ENCODE assay signal across 23 cellular contexts in the genomic region with DNA sequence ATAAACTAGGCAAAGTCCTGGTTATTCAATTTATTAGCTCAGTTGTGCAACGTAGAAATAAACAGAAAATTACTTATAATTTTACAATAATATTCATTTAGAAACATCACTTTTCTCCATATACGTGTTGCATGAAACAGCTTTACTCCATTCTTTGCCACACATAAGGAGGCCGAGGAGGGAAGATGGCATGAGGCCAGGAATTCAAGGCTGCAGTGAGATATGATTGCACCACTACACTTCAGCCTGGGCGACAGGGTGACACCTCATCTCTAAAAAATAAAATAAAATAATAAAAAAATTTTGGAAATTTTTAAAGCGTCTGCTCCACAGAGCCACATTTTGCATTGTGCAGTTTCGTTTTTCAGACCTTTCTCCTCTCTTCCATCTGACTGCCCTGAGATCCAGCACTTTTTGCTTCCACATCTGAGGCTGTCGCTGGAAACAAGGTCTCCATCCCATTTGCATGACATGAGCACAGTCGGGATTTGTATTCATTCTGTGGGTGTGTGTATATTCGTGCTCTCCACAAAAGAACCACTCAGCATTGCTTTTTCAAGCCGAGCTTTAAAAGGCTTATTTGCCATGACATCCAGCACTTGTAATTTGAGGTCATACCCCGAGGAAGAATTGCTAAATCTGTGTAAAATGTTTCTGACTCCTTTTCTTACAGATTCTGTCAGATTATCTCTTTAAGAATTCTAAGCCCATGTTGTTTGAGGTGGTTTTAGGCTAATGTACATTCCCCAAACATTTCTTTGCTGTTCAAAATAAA.
A peak's percentile ranks its signal among the peaks of the same experiment; 100 is the strongest.
DNase-seq lines count a peak whose midpoint lies in the region; ATAC-seq and TF ChIP-seq lines count a peak whose summit lies in the region.
"Had no signal": no experiment of that assay in that cellular context is flagged by ENCODE, and none has a peak within 500 bp of the region (broad histone marks: within the 10 kb centered on the region; RNA-seq: fewer than 3 reads in every experiment).

No MANE protein-coding gene starts in this region.

- H3K4me1 ChIP-seq in right atrium auricular region (no peaks in the 10 kb centered on the region), adipocyte (ENCODE audit: control insufficient read depth, insufficient read depth, low read length) (peaks cover 15% of the 10 kb centered on the region), mesodermal cell (ENCODE audit: control insufficient read depth, insufficient read depth, low read length, poor library complexity, severe bottlenecking) (peaks cover 29% of the 10 kb centered on the region)
- H3K4me1 ChIP-seq: prostate gland had no signal

- DNase-seq in left ventricle myocardium superior, result no peak
- no peak for DNase-seq in right atrium auricular region (ENCODE audit: low spot score)
- DNase-seq in adipocyte (ENCODE audit: low read depth), result peak; percentile 30
- no peak for DNase-seq in NCI-H446 (lab: John Stamatoyannopoulos, UW)
- DNase-seq in NCI-H1092 (lab: John Stamatoyannopoulos, UW), result no peak
- no peak for DNase-seq in coronary artery (ENCODE audit: low spot score)
- no peak for DNase-seq in stimulated activated naive CD4-positive, alpha-beta T cell treated with Interleukin-2 at 50 U/mL for 16 hours (lab: John Stamatoyannopoulos, UW)
- DNase-seq: activated CD8-positive, alpha-beta T cell treated with anti-CD3 and anti-CD28 coated beads for 36 hours; activated T-cell treated with anti-CD3 and anti-CD28 coated beads, Interleukin-2, amount 50 U/mL, for 72 hours; brain microvascular endothelial cell; dermis blood vessel endothelial cell; DMS153; naive B cell; NCI-H2171 treated with DMSO at 0.1 percent for 48 hours; SHP77; stimulated activated CD4-positive, alpha-beta T cell treated with anti-CD3 and anti-CD28 coated beads, Interleukin-12 subunit alpha, Interleukin-12 subunit beta, amount 100 ng/mL, for 4 hours; WERI-Rb-1 had no signal

- TF ChIP-seq CTCF in right atrium auricular region (IDR thresholded peaks at IDR 0.05) (no peak), coronary artery (IDR thresholded peaks at IDR 0.05) (no peak)

- H3K9me3 ChIP-seq in right atrium auricular region (no peaks in the 10 kb centered on the region), adipocyte (ENCODE audit: control insufficient read depth, low read length) (no peaks in the 10 kb centered on the region), mesodermal cell (ENCODE audit: control insufficient read depth, low read length) (no peaks in the 10 kb centered on the region)
- H3K9me3 ChIP-seq: prostate gland, tibial nerve had no signal

- peak; percentile 45 for ATAC-seq in left ventricle myocardium superior
- ATAC-seq: activated CD8-positive, alpha-beta T cell treated with anti-CD3 and anti-CD28 coated beads for 36 hours; activated naive CD4-positive, alpha-beta T cell treated with anti-CD3 and anti-CD28 coated beads, Interleukin-2, amount 50 U/mL, for 72 hours; activated T-cell treated with anti-CD3 and anti-CD28 coated beads, Interleukin-2, amount 50 U/mL, for 72 hours; stimulated activated effector memory CD8-positive, alpha-beta T cell treated with anti-CD3 and anti-CD28 coated beads, Interleukin-12 subunit alpha, Interleukin-12 subunit beta, amount 100 ng/mL, for 72 hours had no signal

- intact Hi-C loops in left ventricle myocardium superior (cut with micrococcal nuclease), result no loop called here

- no peak overlapping the region for H3K9ac ChIP-seq in adipocyte (ENCODE audit: low read length)

- 53 to 76% methylated on average over 2 to 3 of the region's 11 CpGs for WGBS in mesodermal cell (ENCODE audit: insufficient coverage in 2 of 2), 2 experiments

- H3K4me3 ChIP-seq in right atrium auricular region (no peak overlapping the region), adipocyte (ENCODE audit: low read length) (peak overlapping the region; percentile 58), mesodermal cell (ENCODE audit: extremely low read depth, insufficient read depth, low read length, poor library complexity, severe bottlenecking) (no peak overlapping the region), coronary artery (no peak overlapping the region)
- H3K4me3 ChIP-seq: lung, prostate gland had no signal

- H3K27ac ChIP-seq in right atrium auricular region (no peak overlapping the region), mesodermal cell (ENCODE audit: low read depth, low read length, severe bottlenecking) (peak overlapping the region; percentile 41), coronary artery (no peak overlapping the region)
- H3K27ac ChIP-seq: brain microvascular endothelial cell, prostate gland, WERI-Rb-1 had no signal

- H3K27me3 ChIP-seq in right atrium auricular region (no peaks in the 10 kb centered on the region), adipocyte (replicated peaks; ENCODE audit: control insufficient read depth, insufficient read depth, low read length) (peaks cover 32% of the 10 kb centered on the region)
- H3K27me3 ChIP-seq: brain microvascular endothelial cell, tibial nerve had no signal

- H3K36me3 ChIP-seq in right atrium auricular region (no peaks in the 10 kb centered on the region), adipocyte (ENCODE audit: control insufficient read depth, insufficient read depth, low read length, severe bottlenecking) (no peaks in the 10 kb centered on the region), mesodermal cell (ENCODE audit: control insufficient read depth, insufficient read depth, low read length) (no peaks in the 10 kb centered on the region)
- H3K36me3 ChIP-seq: brain microvascular endothelial cell, prostate gland, tibial nerve, WERI-Rb-1 had no signal
